ENCODE assay signal across 9 cellular contexts in genomic region chr3:38297947-38298711, GRCh38. TPM values are rescaled to one million over a fixed set of nuclear protein-coding genes. Genes with fewer than 3 reads are reported as not detected.
DNase-seq lines count a peak whose midpoint lies in the region; ATAC-seq and TF ChIP-seq lines count a peak whose summit lies in the region.
"Had no signal": no experiment of that assay in that cellular context is flagged by ENCODE, and none has a peak within 500 bp of the region (broad histone marks: within the 10 kb centered on the region; RNA-seq: fewer than 3 reads in every experiment).

No MANE protein-coding gene starts in this region.

- no peaks in the 10 kb centered on the region for H4K20me1 ChIP-seq in SU-DHL-6 (ENCODE audit: low read depth, low read length)
- H4K20me1 ChIP-seq in hepatocyte (ENCODE audit: insufficient read depth, poor library complexity, severe bottlenecking) = no peaks in the 10 kb centered on the region

- H3K9me3 ChIP-seq in SU-DHL-6 (ENCODE audit: insufficient read depth, low read length) = no peaks in the 10 kb centered on the region
- H3K9me3 ChIP-seq in hepatocyte (ENCODE audit: low read depth) = no peaks in the 10 kb centered on the region
- H3K9me3 ChIP-seq in suprapubic skin = no peaks in the 10 kb centered on the region
- H3K9me3 ChIP-seq: left lung had no signal

- no peak for TF ChIP-seq POLR2A in suprapubic skin (IDR thresholded peaks at IDR 0.05)

- no peaks in the 10 kb centered on the region for H3K36me3 ChIP-seq in SU-DHL-6 (ENCODE audit: low read length)
- H3K36me3 ChIP-seq in hepatocyte (replicated peaks; ENCODE audit: insufficient read depth, low read depth) = no peaks in the 10 kb centered on the region
- no peaks in the 10 kb centered on the region for H3K36me3 ChIP-seq in suprapubic skin
- H3K36me3 ChIP-seq: left lung had no signal

- H3K4me3 ChIP-seq in SU-DHL-6 (ENCODE audit: insufficient read depth, low read length, poor library complexity, severe bottlenecking) = no peak overlapping the region
- H3K4me3 ChIP-seq in hepatocyte = no peak overlapping the region
- no peak overlapping the region for H3K4me3 ChIP-seq in suprapubic skin
- H3K4me3 ChIP-seq: left lung had no signal

- ATAC-seq in GM18867 (IDR thresholded peaks at IDR 0.05; ENCODE audit: unreplicated experiment) (peak; percentile 59), GM19395 (IDR thresholded peaks at IDR 0.05; ENCODE audit: unreplicated experiment) (no peak), GM19455 (IDR thresholded peaks at IDR 0.05; ENCODE audit: unreplicated experiment) (no peak)
- ATAC-seq: left lung had no signal

- H3F3A ChIP-seq in SU-DHL-6 (ENCODE audit: insufficient read depth) = no peaks in the 10 kb centered on the region

- TF ChIP-seq CTCF in SU-DHL-6 (IDR thresholded peaks at IDR 0.05; ENCODE audit: insufficient read depth, low read length, poor library complexity, severe bottlenecking) (peak; percentile 39), hepatocyte (IDR thresholded peaks at IDR 0.05; ENCODE audit: poor library complexity) (peak; percentile 44), suprapubic skin (IDR thresholded peaks at IDR 0.05) (peak in 1 of 2 donors; percentile 7)

- H3K9me2 ChIP-seq in SU-DHL-6 (replicated peaks; ENCODE audit: insufficient read depth, low read length) = no peaks in the 10 kb centered on the region
- no peaks in the 10 kb centered on the region for H3K9me2 ChIP-seq in hepatocyte (replicated peaks; ENCODE audit: insufficient read depth)

- no peaks in the 10 kb centered on the region for H3K4me1 ChIP-seq in hepatocyte (ENCODE audit: insufficient read depth)
- no peaks in the 10 kb centered on the region for H3K4me1 ChIP-seq in suprapubic skin
- H3K4me1 ChIP-seq: left lung had no signal

- 92% methylated on average over 5 of the region's 5 CpGs for WGBS in hepatocyte (ENCODE audit: low lambda C conversion rate, missing lambda C conversion rate)
- 82% methylated on average over 5 of the region's 5 CpGs for WGBS in suprapubic skin

- no peaks in the 10 kb centered on the region for H3K27me3 ChIP-seq in SU-DHL-6 (ENCODE audit: low read length)
- no peaks in the 10 kb centered on the region for H3K27me3 ChIP-seq in hepatocyte
- no peaks in the 10 kb centered on the region for H3K27me3 ChIP-seq in suprapubic skin
- H3K27me3 ChIP-seq: left lung had no signal

- no peaks in the 10 kb centered on the region for H3K79me2 ChIP-seq in SU-DHL-6 (ENCODE audit: insufficient read depth, low read length)
- H3K79me2 ChIP-seq in hepatocyte = no peaks in the 10 kb centered on the region

- H3K4me2 ChIP-seq in SU-DHL-6 (ENCODE audit: low read depth, low read length, poor library complexity, severe bottlenecking) (no peak overlapping the region), hepatocyte (no peak overlapping the region)

- H3K27ac ChIP-seq in SU-DHL-6 (ENCODE audit: low read depth, low read length) (no peak overlapping the region), hepatocyte (no peak overlapping the region), suprapubic skin (no peak overlapping the region)
- H3K27ac ChIP-seq: left lung had no signal

- H3K9ac ChIP-seq in SU-DHL-6 (ENCODE audit: low read length) = no peak overlapping the region

- TF ChIP-seq EP300 in suprapubic skin (IDR thresholded peaks at IDR 0.05) = no peak

- DNase-seq in AG08395 (ENCODE audit: low spot score) = peak; percentile 24
- no peak for DNase-seq in hepatocyte (ENCODE audit: low spot score)
- no peak for DNase-seq in suprapubic skin (ENCODE audit: low spot score in 2 of 2)
- no peak for DNase-seq in foreskin melanocyte
- DNase-seq: left lung had no signal

- H2AFZ ChIP-seq in SU-DHL-6 (ENCODE audit: low read depth, low read length, severe bottlenecking) = no peak overlapping the region
- no peak overlapping the region for H2AFZ ChIP-seq in hepatocyte

RNA-seq across cellular contexts. Expression of gene SLC22A14, which starts 16.0 kb away (rescaled TPM):
- total RNA-seq in hepatocyte = 0.20 and 0.57 TPM in 2 replicates
- 0.64 TPM in 1 of 2 replicates, not detected in the other for polyA plus RNA-seq in hepatocyte
- under 1 TPM in 1 of 4 donors, not detected in 3; 0.64 TPM for total RNA-seq in suprapubic skin

RNA-seq across cellular contexts. Expression of gene SLC22A13, which starts 32.5 kb away (rescaled TPM):
- 0.77 TPM in 1 of 2 replicates, not detected in the other for total RNA-seq in hepatocyte
- 0.33 TPM in 1 of 2 replicates, not detected in the other for polyA plus RNA-seq in hepatocyte
- 1 to 10 TPM in 1 of 4 donors, under 1 TPM in 1, not detected in 2; 0.21 to 1.3 TPM for total RNA-seq in suprapubic skin

RNA-seq across cellular contexts. Expression of gene XYLB, which starts 48.5 kb away (rescaled TPM):
- total RNA-seq in hepatocyte (7.1 and 8.2 TPM in 2 replicates), suprapubic skin (1 to 10 TPM in 3 of 4 donors, under 1 TPM in 1; 0.76 to 3.4 (median 1.6) TPM)
- 5.5 and 12.5 TPM in 2 replicates for polyA plus RNA-seq in hepatocyte
